ENCODE assay signal across 1 cellular context in genomic region chr19:10290876-10291553, GRCh38.
TF ChIP-seq lines count a peak whose summit lies in the region.

No MANE protein-coding gene starts in this region.

TF ChIP-seq in HepG2, 621 proteins besides CTCF, POLR2A, EP300 and RAD21 (continued from another document and continues in another):
- TF ChIP-seq BCLAF1 (IDR thresholded peaks at IDR 0.05) (no peak), TSC22D2 (CRISPR knock-in tag; IDR thresholded peaks at IDR 0.05; ENCODE audit: borderline replicate concordance) (no peak), ZNF136 (CRISPR knock-in tag; IDR thresholded peaks at IDR 0.05; ENCODE audit: low read depth) (0 out of 2 replicates have a peak, but pooled peaks have one; percentile 17), NFE2L2 (IDR thresholded peaks at IDR 0.05; ENCODE audit: low read length) (no peak), POLR2AphosphoS2 (IDR thresholded peaks at IDR 0.05; ENCODE audit: low read depth, low read length) (no peak), ZNF552 (CRISPR knock-in tag; IDR thresholded peaks at IDR 0.05; ENCODE audit: borderline replicate concordance) (no peak), ARID4A (CRISPR knock-in tag; IDR thresholded peaks at IDR 0.05; ENCODE audit: borderline replicate concordance) (peak; percentile 25; the same call in 1 of the 2 replicates), PRDM4 (CRISPR knock-in tag; IDR thresholded peaks at IDR 0.05; ENCODE audit: borderline replicate concordance) (no peak), ZNF672 (CRISPR knock-in tag; IDR thresholded peaks at IDR 0.05) (0 out of 2 replicates have a peak, but pooled peaks have one; percentile 4), KDM2A (CRISPR knock-in tag; IDR thresholded peaks at IDR 0.05; ENCODE audit: borderline replicate concordance, low read depth) (no peak), SKIL (CRISPR knock-in tag; IDR thresholded peaks at IDR 0.05; ENCODE audit: borderline replicate concordance) (no peak), ZFY (CRISPR knock-in tag; IDR thresholded peaks at IDR 0.05) (0 out of 2 replicates have a peak, but pooled peaks have one; percentile 8), MED1 (CRISPR knock-in tag; IDR thresholded peaks at IDR 0.05) (no peak), ZNF674 (CRISPR knock-in tag; IDR thresholded peaks at IDR 0.05; ENCODE audit: low read depth) (no peak), ZNF530 (CRISPR knock-in tag; IDR thresholded peaks at IDR 0.05; ENCODE audit: low read depth) (no peak), IKZF1 (IDR thresholded peaks at IDR 0.05) (no peak), TAF1 (CRISPR knock-in tag; IDR thresholded peaks at IDR 0.05) (peak; percentile 39; the same call in 1 of the 2 replicates), HOXA3 (CRISPR knock-in tag; IDR thresholded peaks at IDR 0.05) (peak; percentile 19), ZEB1 (IDR thresholded peaks at IDR 0.05; ENCODE audit: insufficient replicate concordance, low read depth) (no peak), MLX (CRISPR knock-in tag; IDR thresholded peaks at IDR 0.05) (no peak), DNMT3B (CRISPR knock-in tag; conservative IDR thresholded peaks at IDR 0.05) (no peak), ZNF547 (CRISPR knock-in tag; IDR thresholded peaks at IDR 0.05) (peak; percentile 47; the same call in 1 of the 2 replicates), NKX3-1 (CRISPR knock-in tag; IDR thresholded peaks at IDR 0.05) (no peak), KAT7 (CRISPR knock-in tag; IDR thresholded peaks at IDR 0.05; ENCODE audit: borderline replicate concordance) (0 out of 2 replicates have a peak, but pooled peaks have one; percentile 7), ZBTB7B (CRISPR knock-in tag; IDR thresholded peaks at IDR 0.05) (no peak), CHD2 (IDR thresholded peaks at IDR 0.05; ENCODE audit: low read depth, low read length) (no peak), SNAI1 (CRISPR knock-in tag; IDR thresholded peaks at IDR 0.05; ENCODE audit: borderline replicate concordance) (0 out of 2 replicates have a peak, but pooled peaks have one; percentile 41), FOXO4 (CRISPR knock-in tag; conservative IDR thresholded peaks at IDR 0.05) (no peak), MXD4 (CRISPR knock-in tag; IDR thresholded peaks at IDR 0.05) (no peak), MEIS1 (CRISPR knock-in tag; IDR thresholded peaks at IDR 0.05; ENCODE audit: borderline replicate concordance) (no peak), CEBPB (IDR thresholded peaks at IDR 0.05; ENCODE audit: borderline replicate concordance, low read depth, low read length) (no peak), PAWR (CRISPR knock-in tag; IDR thresholded peaks at IDR 0.05; ENCODE audit: borderline replicate concordance) (no peak), ZNF121 (CRISPR knock-in tag; IDR thresholded peaks at IDR 0.05) (0 out of 2 replicates have a peak, but pooled peaks have one; percentile 52), ZNF138 (CRISPR knock-in tag; IDR thresholded peaks at IDR 0.05; ENCODE audit: low read depth) (no peak), MLLT10 (CRISPR knock-in tag; IDR thresholded peaks at IDR 0.05) (no peak), SP2 (CRISPR knock-in tag; IDR thresholded peaks at IDR 0.05) (0 out of 2 replicates have a peak, but pooled peaks have one; percentile 28), FOXJ3 (CRISPR knock-in tag; IDR thresholded peaks at IDR 0.05; ENCODE audit: borderline replicate concordance) (no peak)
- TF ChIP-seq, protein P1, sequence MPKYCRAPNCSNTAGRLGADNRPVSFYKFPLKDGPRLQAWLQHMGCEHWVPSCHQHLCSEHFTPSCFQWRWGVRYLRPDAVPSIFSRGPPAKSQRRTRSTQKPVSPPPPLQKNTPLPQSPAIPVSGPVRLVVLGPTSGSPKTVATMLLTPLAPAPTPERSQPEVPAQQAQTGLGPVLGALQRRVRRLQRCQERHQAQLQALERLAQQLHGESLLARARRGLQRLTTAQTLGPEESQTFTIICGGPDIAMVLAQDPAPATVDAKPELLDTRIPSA (CRISPR knock-in tag; IDR thresholded peaks at IDR 0.05; ENCODE audit: borderline replicate concordance) = no peak
- TF ChIP-seq, protein P2, sequence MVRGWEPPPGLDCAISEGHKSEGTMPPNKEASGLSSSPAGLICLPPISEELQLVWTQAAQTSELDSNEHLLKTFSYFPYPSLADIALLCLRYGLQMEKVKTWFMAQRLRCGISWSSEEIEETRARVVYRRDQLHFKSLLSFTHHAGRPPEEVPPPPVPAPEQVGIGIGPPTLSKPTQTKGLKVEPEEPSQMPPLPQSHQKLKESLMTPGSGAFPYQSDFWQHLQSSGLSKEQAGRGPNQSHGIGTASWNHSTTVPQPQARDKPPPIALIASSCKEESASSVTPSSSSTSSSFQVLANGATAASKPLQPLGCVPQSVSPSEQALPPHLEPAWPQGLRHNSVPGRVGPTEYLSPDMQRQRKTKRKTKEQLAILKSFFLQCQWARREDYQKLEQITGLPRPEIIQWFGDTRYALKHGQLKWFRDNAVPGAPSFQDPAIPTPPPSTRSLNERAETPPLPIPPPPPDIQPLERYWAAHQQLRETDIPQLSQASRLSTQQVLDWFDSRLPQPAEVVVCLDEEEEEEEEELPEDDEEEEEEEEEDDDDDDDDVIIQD (CRISPR knock-in tag; IDR thresholded peaks at IDR 0.05; ENCODE audit: low read depth) = no peak
- TF ChIP-seq, protein P3, sequence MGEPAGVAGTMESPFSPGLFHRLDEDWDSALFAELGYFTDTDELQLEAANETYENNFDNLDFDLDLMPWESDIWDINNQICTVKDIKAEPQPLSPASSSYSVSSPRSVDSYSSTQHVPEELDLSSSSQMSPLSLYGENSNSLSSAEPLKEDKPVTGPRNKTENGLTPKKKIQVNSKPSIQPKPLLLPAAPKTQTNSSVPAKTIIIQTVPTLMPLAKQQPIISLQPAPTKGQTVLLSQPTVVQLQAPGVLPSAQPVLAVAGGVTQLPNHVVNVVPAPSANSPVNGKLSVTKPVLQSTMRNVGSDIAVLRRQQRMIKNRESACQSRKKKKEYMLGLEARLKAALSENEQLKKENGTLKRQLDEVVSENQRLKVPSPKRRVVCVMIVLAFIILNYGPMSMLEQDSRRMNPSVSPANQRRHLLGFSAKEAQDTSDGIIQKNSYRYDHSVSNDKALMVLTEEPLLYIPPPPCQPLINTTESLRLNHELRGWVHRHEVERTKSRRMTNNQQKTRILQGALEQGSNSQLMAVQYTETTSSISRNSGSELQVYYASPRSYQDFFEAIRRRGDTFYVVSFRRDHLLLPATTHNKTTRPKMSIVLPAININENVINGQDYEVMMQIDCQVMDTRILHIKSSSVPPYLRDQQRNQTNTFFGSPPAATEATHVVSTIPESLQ (CRISPR knock-in tag; conservative IDR thresholded peaks at IDR 0.05) = no peak
- TF ChIP-seq, protein P4, sequence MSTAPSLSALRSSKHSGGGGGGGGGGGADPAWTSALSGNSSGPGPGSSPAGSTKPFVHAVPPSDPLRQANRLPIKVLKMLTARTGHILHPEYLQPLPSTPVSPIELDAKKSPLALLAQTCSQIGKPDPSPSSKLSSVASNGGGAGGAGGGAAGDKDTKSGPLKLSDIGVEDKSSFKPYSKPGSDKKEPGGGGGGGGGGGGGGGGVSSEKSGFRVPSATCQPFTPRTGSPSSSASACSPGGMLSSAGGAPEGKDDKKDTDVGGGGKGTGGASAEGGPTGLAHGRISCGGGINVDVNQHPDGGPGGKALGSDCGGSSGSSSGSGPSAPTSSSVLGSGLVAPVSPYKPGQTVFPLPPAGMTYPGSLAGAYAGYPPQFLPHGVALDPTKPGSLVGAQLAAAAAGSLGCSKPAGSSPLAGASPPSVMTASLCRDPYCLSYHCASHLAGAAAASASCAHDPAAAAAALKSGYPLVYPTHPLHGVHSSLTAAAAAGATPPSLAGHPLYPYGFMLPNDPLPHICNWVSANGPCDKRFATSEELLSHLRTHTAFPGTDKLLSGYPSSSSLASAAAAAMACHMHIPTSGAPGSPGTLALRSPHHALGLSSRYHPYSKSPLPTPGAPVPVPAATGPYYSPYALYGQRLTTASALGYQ (CRISPR knock-in tag; IDR thresholded peaks at IDR 0.05) = no peak
